In genomic region chr13:107452833-107453232, GRCh38 we compare ENCODE assay signal across 6 cellular contexts.
"Had no signal": no experiment of that assay in that cellular context is flagged by ENCODE, and none has a peak within 500 bp of the region (broad histone marks: within the 10 kb centered on the region; RNA-seq: fewer than 3 reads in every experiment).

No MANE protein-coding gene starts in this region.

- H3K36me3 ChIP-seq: HAP-1 had no signal

- H3K9me3 ChIP-seq: HAP-1 had no signal

- H3K9ac ChIP-seq: GM23248 had no signal

- H3K27ac ChIP-seq: GM23248 had no signal

- DNase-seq: GM23248, H7, KG1 had no signal

- ATAC-seq: HCT116, K562 had no signal

- H2AFZ ChIP-seq: GM23248 had no signal

- H3K4me1 ChIP-seq: HAP-1 had no signal

- H3K4me3 ChIP-seq: GM23248, HAP-1, K562 had no signal
